ENCODE assay signal across 25 cellular contexts in genomic region chr16:75461575-75461974, GRCh38. TPM values are rescaled to one million over a fixed set of nuclear protein-coding genes. Genes with fewer than 3 reads are reported as not detected.
DNase-seq lines count a peak whose midpoint lies in the region; ATAC-seq, FAIRE-seq and TF ChIP-seq lines count a peak whose summit lies in the region.
"Had no signal": no experiment of that assay in that cellular context is flagged by ENCODE, and none has a peak within 500 bp of the region (broad histone marks: within the 10 kb centered on the region; RNA-seq: fewer than 3 reads in every experiment).

No MANE protein-coding gene starts in this region.

- intact Hi-C loops in IMR-90 (cut with micrococcal nuclease) = loop anchor here (5.0 to 10.0 kb wide), 2 partner anchors 96 to 163 kb away; partner anchors contain the start of genes ADAT1 and TMEM231

- H3K27ac Mint-ChIP-seq in endodermal cell = no peak overlapping the region
- H3K27ac Mint-ChIP-seq: activated B cell treated with CpG ODN at 0.5 μM for 24 hours had no signal

- H3K36me3 ChIP-seq in IMR-90 (ENCODE audit: control insufficient read depth, insufficient read depth, low read length) (no peaks in the 10 kb centered on the region), endodermal cell (ENCODE audit: control insufficient read depth, insufficient read depth, low read length) (peaks cover 11% of the 10 kb centered on the region)
- H3K36me3 ChIP-seq: BE2C had no signal

- H4K20me1 ChIP-seq in IMR-90 (ENCODE audit: insufficient read depth, low read length) = peaks cover 26% of the 10 kb centered on the region

- no peaks in the 10 kb centered on the region for H3K27me3 Mint-ChIP-seq in endodermal cell (ENCODE audit: insufficient read depth)
- H3K27me3 Mint-ChIP-seq: activated B cell treated with CpG ODN at 0.5 μM for 24 hours had no signal

- no peak overlapping the region for H3K18ac ChIP-seq in IMR-90 (ENCODE audit: low read depth, low read length)

- CTCF ChIA-PET in A549 (lab: Yijun Ruan, JAX) (no interaction called here), IMR-90 (lab: Yijun Ruan, JAX) (no interaction called here)

- H3K4me1 Mint-ChIP-seq in endodermal cell = peaks cover 52% of the 10 kb centered on the region

- WGBS in A549 (ENCODE audit: missing lambda C conversion rate) = 84% methylated on average over 2 of the region's 2 CpGs
- WGBS in IMR-90 (ENCODE audit: extremely low coverage in 2 of 2, insufficient read length in 1 of 2), 2 experiments = no CpG with 5 or more reads among the region's 2 CpGs
- WGBS in endodermal cell (ENCODE audit: insufficient coverage in 1 of 2, insufficient read length in 1 of 2), 2 experiments = 82 to 100% methylated on average over 2 of the region's 2 CpGs

- peaks cover 2% of the 10 kb centered on the region for H3K9me3 Mint-ChIP-seq in endodermal cell
- H3K9me3 Mint-ChIP-seq: activated B cell treated with CpG ODN at 0.5 μM for 24 hours had no signal

- no peak overlapping the region for H2AFZ ChIP-seq in IMR-90 (replicated peaks; ENCODE audit: low read length, poor library complexity)

- H3K14ac ChIP-seq in IMR-90 (replicated peaks; ENCODE audit: low read depth, low read length) = no peak overlapping the region

- no peak for TF ChIP-seq EP300 in A549 (IDR thresholded peaks at IDR 0.05)

- H3K4me1 ChIP-seq in A549 (peaks cover 20% of the 10 kb centered on the region; the same call in 2 of the 3 replicates), IMR-90 (ENCODE audit: control insufficient read depth, insufficient read depth, low read length) (no peaks in the 10 kb centered on the region; the same call in 1 of the 2 replicates), endodermal cell (ENCODE audit: control insufficient read depth, insufficient read depth, low read length) (peaks cover 16% of the 10 kb centered on the region)

- H3K79me1 ChIP-seq in IMR-90 (ENCODE audit: low read depth in 1 of 2, low read length in 2 of 2) = peaks cover 17 to 62% of the 10 kb centered on the region in 2 experiments

- no peak overlapping the region for H3K56ac ChIP-seq in IMR-90 (ENCODE audit: extremely low read depth, insufficient read depth, low read length)

- ATAC-seq in A549 (no peak), IMR-90 (ENCODE audit: low read depth) (no peak), omental fat pad (ENCODE audit: low FRiP score) (no peak)
- ATAC-seq: foreskin keratinocyte had no signal

- H2AK9ac ChIP-seq in IMR-90 (replicated peaks; ENCODE audit: low read depth, low read length, poor library complexity) = no peak overlapping the region

- no peak overlapping the region for H3K4me3 Mint-ChIP-seq in endodermal cell
- H3K4me3 Mint-ChIP-seq: activated B cell treated with CpG ODN at 0.5 μM for 24 hours had no signal

- dilution Hi-C loops in IMR-90 (cut with HindIII; ENCODE audit: low sequenced_read_pairs, unreplicated experiment) = no loop called here

- H2BK120ac ChIP-seq in IMR-90 (ENCODE audit: low read depth, low read length) = no peak overlapping the region

- no peak overlapping the region for H3K4ac ChIP-seq in IMR-90 (ENCODE audit: low read depth, low read length)

- H3K9ac ChIP-seq in IMR-90 (ENCODE audit: low read depth, low read length) = no peak overlapping the region
- no peak overlapping the region for H3K9ac ChIP-seq in endodermal cell (ENCODE audit: extremely low read depth, low read length, poor library complexity, severe bottlenecking)
- H3K9ac ChIP-seq: KMS-11 had no signal

- in situ Hi-C loops in IMR-90 (cut with MboI; ENCODE audit: low sequenced_read_pairs) = no loop called here

- no peak overlapping the region for H2BK5ac ChIP-seq in IMR-90 (ENCODE audit: low read depth, low read length, poor library complexity, severe bottlenecking)

- H3K9me3 ChIP-seq in A549 = no peaks in the 10 kb centered on the region
- no peaks in the 10 kb centered on the region for H3K9me3 ChIP-seq in IMR-90 (ENCODE audit: control insufficient read depth, insufficient read depth, low read length)
- no peaks in the 10 kb centered on the region for H3K9me3 ChIP-seq in endodermal cell (ENCODE audit: control insufficient read depth, low read length)
- H3K9me3 ChIP-seq: BE2C had no signal

- H2BK15ac ChIP-seq in IMR-90 (ENCODE audit: low read depth, low read length) = no peak overlapping the region

- peaks cover 11% of the 10 kb centered on the region for H3K36me3 Mint-ChIP-seq in endodermal cell (ENCODE audit: low read depth)

- no peak overlapping the region for H2BK20ac ChIP-seq in IMR-90 (ENCODE audit: low read depth, low read length)

- peak overlapping the region; percentile 11; the same call in 1 of the 3 replicates for H3K4me2 ChIP-seq in A549
- no peak overlapping the region for H3K4me2 ChIP-seq in IMR-90 (ENCODE audit: low read depth, low read length)
- H3K4me2 ChIP-seq: KMS-11 had no signal

- TSS peak; percentile 35 for BruUV-seq in IMR-90 (replicated peaks; lab: Mats Ljungman, UMichigan)

- H2AK5ac ChIP-seq in IMR-90 (ENCODE audit: low read depth, low read length) = no peak overlapping the region

- peak; percentile 21 for DNase-seq in NCI-H2029 (lab: John Stamatoyannopoulos, UW)
- DNase-seq in NCI-H2029 treated with DMSO at 0.1 percent for 48 hours (lab: John Stamatoyannopoulos, UW) = no peak
- DNase-seq in A549 (ENCODE audit: low read depth in 1 of 2, low spot score in 1 of 2) = no peak
- DNase-seq in IMR-90 = no peak
- no peak for DNase-seq in endodermal cell
- no peak for DNase-seq in omental fat pad (ENCODE audit: low spot score)
- DNase-seq in SW 1271 (lab: John Stamatoyannopoulos, UW) = no peak
- no peak for DNase-seq in amniotic stem cell (lab: John Stamatoyannopoulos, UW)
- DNase-seq: 8988T; activated B cell treated with CpG ODN at 0.5 μM for 24 hours; activated effector memory CD4-positive, alpha-beta T cell treated with anti-CD3 and anti-CD28 coated beads, Interleukin-2, amount 50 U/mL, for 16 hours; anterior cingulate cortex; BE2C; central memory CD4-positive, alpha-beta T cell; DMS53; foreskin keratinocyte; HCEC 1CT; hypothalamus; NCI-H1092; NCI-H510A; stimulated activated CD4-positive, alpha-beta T cell treated with anti-CD3 and anti-CD28 coated beads, Interleukin-2, amount 100 ng/mL, for 24 hours had no signal

- TF ChIP-seq POLR2A in A549 (IDR thresholded peaks at IDR 0.05; ENCODE audit: low read length) (no peak), IMR-90 (IDR thresholded peaks at IDR 0.05; ENCODE audit: low read depth, low read length) (no peak)

- no peak overlapping the region for H4K5ac ChIP-seq in IMR-90 (ENCODE audit: low read depth, low read length)

- TF ChIP-seq RAD21 in A549 (conservative IDR thresholded peaks at IDR 0.05 in 1 of 2, IDR thresholded peaks at IDR 0.05 in 1 of 2) = no peak
- TF ChIP-seq RAD21 in IMR-90 (IDR thresholded peaks at IDR 0.05; ENCODE audit: low read length) = no peak

- FAIRE-seq in A549 (lab: Jason Lieb, UNC) = no peak
- FAIRE-seq: GM12892, keratinocyte had no signal

- POLR2A ChIA-PET in A549 (lab: Yijun Ruan, JAX) = no interaction called here
- POLR2A ChIA-PET in IMR-90 (lab: Charles Lee; ENCODE audit: unreplicated experiment) = no interaction called here

- H3K4me3 ChIP-seq in A549 = no peak overlapping the region
- no peak overlapping the region for H3K4me3 ChIP-seq in IMR-90 (ENCODE audit: insufficient read depth, low read depth, low read length)
- H3K4me3 ChIP-seq in endodermal cell (ENCODE audit: low read length) = peak overlapping the region; percentile 63

- no peak overlapping the region for H4K8ac ChIP-seq in IMR-90 (ENCODE audit: low read depth in 2 of 2, low read length in 2 of 2)

- H3K23ac ChIP-seq in IMR-90 (ENCODE audit: low read depth, low read length) = peak overlapping the region; percentile 33; the same call in 1 of the 2 replicates

- peaks cover 12% of the 10 kb centered on the region for H3K9me1 ChIP-seq in IMR-90 (ENCODE audit: insufficient read depth, low read length)

- TF ChIP-seq CTCF in A549 (IDR thresholded peaks at IDR 0.05) (no peak), IMR-90 (conservative IDR thresholded peaks at IDR 0.05; ENCODE audit: low read depth, low read length) (no peak), endodermal cell (conservative IDR thresholded peaks at IDR 0.05) (no peak), omental fat pad (IDR thresholded peaks at IDR 0.05) (no peak)

- H3K27me3 ChIP-seq in IMR-90 (ENCODE audit: control insufficient read depth, insufficient read depth, low read length) (no peaks in the 10 kb centered on the region), endodermal cell (ENCODE audit: control insufficient read depth, insufficient read depth, low read length, poor library complexity, severe bottlenecking) (no peaks in the 10 kb centered on the region)
- H3K27me3 ChIP-seq: BE2C, dorsolateral prefrontal cortex, foreskin keratinocyte had no signal

- H3K27ac ChIP-seq in A549 (no peak overlapping the region), IMR-90 (ENCODE audit: insufficient read depth, low read length) (no peak overlapping the region), endodermal cell (ENCODE audit: low read depth, low read length) (no peak overlapping the region)
- H3K27ac ChIP-seq: dorsolateral prefrontal cortex, foreskin keratinocyte, KMS-11 had no signal

- H4K91ac ChIP-seq in IMR-90 (ENCODE audit: insufficient read depth, low read depth, low read length) = no peak overlapping the region

RNA-seq across cellular contexts. Expression of gene TMEM170A, which starts 2.9 kb away (rescaled TPM):
- polyA plus RNA-seq in A549 (2011; rRNA removed) (21.2 and 21.7 TPM in 2 replicates), A549 (2017; fragmentation: RNase III; extraction: RNeasy Plus Mini Kit Qiagen cat#74134 plus additional on column Dnase treatment) (13.9 to 14.4 TPM (median 14.2 TPM) in 3 replicates), IMR-90 (2012; rRNA removed) (6.1 and 7.3 TPM in 2 replicates)
- 11.2 and 13.9 TPM in 2 replicates for polyA plus RNA-seq in A549 (2012; cell fraction: cytosol; rRNA removed)
- polyA plus RNA-seq in A549 (2012; cell fraction: nucleus; rRNA removed) = 7.7 and 10.3 TPM in 2 replicates
- 22.2 and 25.2 TPM in 2 replicates for polyA minus RNA-seq in A549 (2011; rRNA and poly(A)+ RNA removed)
- total RNA-seq in IMR-90 (2012; rRNA removed) (10.9 and 16.7 TPM in 2 replicates), endodermal cell (10 to 100 TPM; 72.7 to 74.8 TPM), omental fat pad (10 to 100 TPM; 22.4 to 38.3 (median 29.8) TPM)
- 3.5 and 4.3 TPM in 2 replicates for polyA plus RNA-seq in IMR-90 (2012; cell fraction: cytosol; rRNA removed)
- 5.3 and 10.1 TPM in 2 replicates for polyA plus RNA-seq in IMR-90 (2012; cell fraction: nucleus; rRNA removed; ENCODE audit: low replicate concordance)
- polyA plus RNA-seq in endodermal cell (2013, experiment 1 of 2) = 36.0 TPM
- 28.7 TPM for polyA plus RNA-seq in endodermal cell (2013, experiment 2 of 2)

RNA-seq across cellular contexts. Expression of gene CFDP1, which starts 28.3 kb away (rescaled TPM):
- polyA plus RNA-seq in A549 (2011; rRNA removed) = 47.2 and 70.2 TPM in 2 replicates
- 16.1 and 23.8 TPM in 2 replicates for polyA plus RNA-seq in A549 (2012; cell fraction: cytosol; rRNA removed)
- 3.9 and 8.4 TPM in 2 replicates for polyA plus RNA-seq in A549 (2012; cell fraction: nucleus; rRNA removed)
- polyA plus RNA-seq in A549 (2017; fragmentation: RNase III; extraction: RNeasy Plus Mini Kit Qiagen cat#74134 plus additional on column Dnase treatment) = 50.9 to 72.8 TPM (median 71.6 TPM) in 3 replicates
- polyA minus RNA-seq in A549 (2011; rRNA and poly(A)+ RNA removed) = 12.3 and 13.6 TPM in 2 replicates
- 15.6 and 32.5 TPM in 2 replicates for total RNA-seq in IMR-90 (2012; rRNA removed)
- 36.2 and 38.7 TPM in 2 replicates for polyA plus RNA-seq in IMR-90 (2012; rRNA removed)
- polyA plus RNA-seq in IMR-90 (2012; cell fraction: cytosol; rRNA removed) = 5.4 and 8.9 TPM in 2 replicates
- polyA plus RNA-seq in IMR-90 (2012; cell fraction: nucleus; rRNA removed; ENCODE audit: low replicate concordance) = 1.8 and 16.7 TPM in 2 replicates
- 100 to 1,000 TPM in 1 of 2 donors, 10 to 100 TPM in 1; 88.7 to 117 TPM for total RNA-seq in endodermal cell
- 105 TPM for polyA plus RNA-seq in endodermal cell (2013, experiment 1 of 2)
- polyA plus RNA-seq in endodermal cell (2013, experiment 2 of 2) = 101 TPM
- total RNA-seq in omental fat pad = 10 to 100 TPM; 37.5 to 54.4 (median 49.2) TPM

RNA-seq across cellular contexts. Expression of gene CHST6, which starts 33.7 kb away (rescaled TPM):
- polyA plus RNA-seq in A549 (2011; rRNA removed) (0.37 and 0.57 TPM in 2 replicates), A549 (2017; fragmentation: RNase III; extraction: RNeasy Plus Mini Kit Qiagen cat#74134 plus additional on column Dnase treatment) (0.38 to 0.74 TPM (median 0.65 TPM) in 3 replicates), IMR-90 (2012; rRNA removed) (0.12 and 0.19 TPM in 2 replicates)
- polyA plus RNA-seq in A549 (2012; cell fraction: cytosol; rRNA removed) = 0.16 and 0.27 TPM in 2 replicates
- polyA plus RNA-seq in A549 (2012; cell fraction: nucleus; rRNA removed) = 0.31 and 0.73 TPM in 2 replicates
- 0.39 and 0.74 TPM in 2 replicates for polyA minus RNA-seq in A549 (2011; rRNA and poly(A)+ RNA removed)
- total RNA-seq in IMR-90 (2012; rRNA removed) (under 0.01 TPM in 2 replicates), endodermal cell (10 to 100 TPM; 13.5 to 15.9 TPM), omental fat pad (under 1 TPM in 3 of 4 donors, not detected in 1; 0.06 to 0.36 (median 0.09) TPM)
- polyA plus RNA-seq in IMR-90 (2012; cell fraction: cytosol; rRNA removed) = 0.09 and 0.18 TPM in 2 replicates
- polyA plus RNA-seq in IMR-90 (2012; cell fraction: nucleus; rRNA removed; ENCODE audit: low replicate concordance) = 0.11 and 0.34 TPM in 2 replicates
- 6.5 TPM for polyA plus RNA-seq in endodermal cell (2013, experiment 1 of 2)
- polyA plus RNA-seq in endodermal cell (2013, experiment 2 of 2) = 6.6 TPM

Comparison
In these comparisons a context has a peak if more than half of its experiments do, and no peak if none do; other contexts are left out.
1. RNA of gene CHST6, which starts 33.7 kb away (total RNA-seq): 13.5 to 15.9 TPM in endodermal cell; 0.06 to 0.36 TPM in omental fat pad and under 0.01 TPM in IMR-90; every median in the first group is over 10 times any median in the second.